Comparison of ENCODE assay signal across 8 cellular contexts in the genomic region with DNA sequence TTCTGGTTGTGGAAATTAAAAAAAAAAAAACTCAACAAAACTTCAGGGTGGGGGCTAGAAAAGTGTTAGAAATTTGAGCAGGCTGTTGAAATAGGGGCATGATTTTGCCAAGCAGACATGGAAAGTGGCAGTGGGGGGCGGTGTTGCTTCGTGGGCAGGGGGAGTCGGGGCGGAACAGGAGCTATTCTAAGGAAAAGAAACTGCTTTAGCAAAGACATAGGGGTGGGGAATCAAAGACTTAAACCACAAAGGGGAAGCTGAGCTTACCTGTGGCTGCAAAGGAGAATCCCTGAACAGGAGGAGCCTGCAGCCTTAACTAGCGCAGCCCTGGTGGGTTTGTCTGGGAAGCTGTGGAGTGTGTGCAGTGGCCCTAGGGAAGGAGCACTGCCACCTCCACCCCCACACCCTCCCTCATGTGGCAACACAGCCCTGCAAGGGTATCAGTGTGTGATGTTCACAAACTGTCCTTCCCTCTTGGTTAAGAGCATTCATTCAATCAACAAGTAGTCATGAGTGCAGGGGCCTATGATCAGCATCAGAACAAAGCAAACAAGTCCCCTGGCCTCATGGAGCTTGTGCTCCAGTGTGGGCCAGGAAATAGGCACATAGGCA. TPM values are rescaled to one million over a fixed set of nuclear protein-coding genes. Genes with fewer than 3 reads are reported as not detected.
DNase-seq lines count a peak whose midpoint lies in the region; ATAC-seq and TF ChIP-seq lines count a peak whose summit lies in the region.

No MANE protein-coding gene starts in this region.

- peak overlapping the region in 1 of 8 donors; percentile 48 for H3K4me3 ChIP-seq in spleen
- H3K4me3 ChIP-seq in aorta (ENCODE audit: low read length in 2 of 2): no peak overlapping the region

- TF ChIP-seq POLR2A in spleen (IDR thresholded peaks at IDR 0.05): no peak

- peak in 6 of 11 experiments; percentile 17 to 55 (median 43) for TF ChIP-seq CTCF in spleen (IDR thresholded peaks at IDR 0.05 in 8 of 11, conservative IDR thresholded peaks at IDR 0.05 in 3 of 11)

- peak; percentile 65 for ATAC-seq in HG03066 (IDR thresholded peaks at IDR 0.05; ENCODE audit: low read depth, unreplicated experiment)
- ATAC-seq in aorta (ENCODE audit: low FRiP score): no peak

- H3K36me3 ChIP-seq in spleen (peaks cover 0 to 84% (median 16%) of the 10 kb centered on the region in 6 donors), aorta (ENCODE audit: control insufficient read depth in 1 of 2, insufficient read depth in 2 of 2, low read length in 1 of 2) (no peaks in the 10 kb centered on the region)

- intact Hi-C loops in spleen (cut with DNase I; ENCODE audit: low total_unique reads): no loop called here
- intact Hi-C loops in aorta (cut with DNase I): no loop called here

- 29 to 52% (median 44%) methylated on average over 5 of the region's 5 CpGs for WGBS in spleen, 5 donors
- 65 to 81% methylated on average over 5 of the region's 5 CpGs for WGBS in aorta, 2 donors

- H3K27ac ChIP-seq in spleen (peak overlapping the region in 2 of 8 donors; percentile 70 to 72), aorta (ENCODE audit: low read depth in 1 of 2, low read length in 2 of 2) (no peak overlapping the region)

- H3K4me1 ChIP-seq in spleen: peaks cover 24 to 70% (median 46%) of the 10 kb centered on the region in 6 donors
- no peaks in the 10 kb centered on the region for H3K4me1 ChIP-seq in aorta (ENCODE audit: control insufficient read depth in 1 of 2, insufficient read depth in 2 of 2, low read length in 2 of 2)

- H3K27me3 ChIP-seq in spleen (replicated peaks in 1 of 7) (no peaks in the 10 kb centered on the region), aorta (ENCODE audit: control insufficient read depth in 1 of 2, insufficient read depth in 2 of 2, low read length in 1 of 2) (no peaks in the 10 kb centered on the region)

- DNase-seq in activated T-cell treated with anti-CD3 and anti-CD28 coated beads for 1 hour (ENCODE audit: low read depth) (peak; percentile 34), activated T-cell treated with anti-CD3 and anti-CD28 coated beads for 4 hours (no peak), spleen (peak; percentile 86), DMS53 treated with DMSO at 0.1 percent for 48 hours (lab: John Stamatoyannopoulos, UW; ENCODE audit: unreplicated experiment) (no peak), SHP77 treated with DMSO at 0.1 percent for 48 hours (lab: John Stamatoyannopoulos, UW) (no peak), aorta (no peak)
- DNase-seq in activated CD4-positive, alpha-beta T cell treated with anti-CD3 and anti-CD28 coated beads, Interleukin-2, amount 50 U/mL, for 1 hour: peak; percentile 39

- H3K9me3 ChIP-seq in spleen: no peaks in the 10 kb centered on the region
- peaks cover 2% of the 10 kb centered on the region for H3K9me3 ChIP-seq in aorta (ENCODE audit: control insufficient read depth, low read length)

RNA-seq across cellular contexts. Expression of a gene that starts 20.5 kb away (rescaled TPM):
- total RNA-seq in spleen (100 to 1,000 TPM; 125 to 319 (median 133) TPM), aorta (10 to 100 TPM; 13.6 to 25.3 TPM)
- polyA plus RNA-seq in spleen (100 to 1,000 TPM in 1 of 3 donors, 10 to 100 TPM in 2; 59.0 to 102 (median 81.3) TPM), aorta (1 to 10 TPM; 1.9 to 8.3 TPM)

Comparison
In these comparisons a context has a peak if more than half of its experiments do, and no peak if none do; other contexts are left out.
1. DNase-seq: peak in activated T-cell treated with anti-CD3 and anti-CD28 coated beads for 1 hour (single experiment), activated CD4-positive, alpha-beta T cell treated with anti-CD3 and anti-CD28 coated beads, Interleukin-2, amount 50 U/mL, for 1 hour (single experiment) and spleen (single experiment); none in activated T-cell treated with anti-CD3 and anti-CD28 coated beads for 4 hours (single experiment), DMS53 treated with DMSO at 0.1 percent for 48 hours (single experiment), SHP77 treated with DMSO at 0.1 percent for 48 hours (single experiment) and aorta (0 of 2).
2. RNA of a gene that starts 20.5 kb away (total RNA-seq): 125 to 319 TPM in spleen; 13.6 to 25.3 TPM in aorta; every median in the first group is over 4 times any median in the second.